Comparison of ENCODE assay signal across 11 cellular contexts in genomic region chr10:110569736-110570135, GRCh38.
DNase-seq lines count a peak whose midpoint lies in the region; ATAC-seq and TF ChIP-seq lines count a peak whose summit lies in the region.
"Had no signal": no experiment of that assay in that cellular context is flagged by ENCODE, and none has a peak within 500 bp of the region (broad histone marks: within the 10 kb centered on the region; RNA-seq: fewer than 3 reads in every experiment).

No MANE protein-coding gene starts in this region.

- TF ChIP-seq CTCF in Loucy (conservative IDR thresholded peaks at IDR 0.05; ENCODE audit: low read length), result no peak

- H3K36me3 Mint-ChIP-seq in T-helper 2 cell treated with Interferon-gamma antibody and Interleukin-4, amounts not matched to agents 5 μg/mL and 100 μg/mL, for 36 hours (ENCODE audit: low read depth), result peaks cover 31% of the 10 kb centered on the region
- H3K36me3 Mint-ChIP-seq in central memory CD8-positive, alpha-beta T cell (ENCODE audit: insufficient read depth), result peaks cover 15% of the 10 kb centered on the region

- peaks cover 42% of the 10 kb centered on the region for H3K4me1 Mint-ChIP-seq in T-helper 2 cell treated with Interferon-gamma antibody and Interleukin-4, amounts not matched to agents 5 μg/mL and 100 μg/mL, for 36 hours (ENCODE audit: low read depth)
- peaks cover 42% of the 10 kb centered on the region for H3K4me1 Mint-ChIP-seq in central memory CD8-positive, alpha-beta T cell

- peak overlapping the region; percentile 92 for H3K4me3 Mint-ChIP-seq in T-helper 2 cell treated with Interferon-gamma antibody and Interleukin-4, amounts not matched to agents 5 μg/mL and 100 μg/mL, for 36 hours
- peak overlapping the region; percentile 98 for H3K4me3 Mint-ChIP-seq in central memory CD8-positive, alpha-beta T cell

- H3K27me3 ChIP-seq in Loucy (ENCODE audit: insufficient read depth, low read length, poor library complexity, severe bottlenecking) (no peaks in the 10 kb centered on the region), neuron (ENCODE audit: insufficient read depth, low read length) (no peaks in the 10 kb centered on the region)

- H2AFZ ChIP-seq in Loucy (ENCODE audit: low read length) (no peak overlapping the region), neuron (ENCODE audit: low read depth, low read length) (no peak overlapping the region)

- ATAC-seq in central memory CD8-positive, alpha-beta T cell (replicated peaks; ENCODE audit: extremely low read depth, poor library complexity, severe bottlenecking), result no peak

- H3K9me2 ChIP-seq in Loucy (replicated peaks; ENCODE audit: low read depth, low read length), result no peaks in the 10 kb centered on the region

- peak overlapping the region; percentile 88 for H3K4me2 ChIP-seq in Loucy (ENCODE audit: low read depth, low read length, poor library complexity, severe bottlenecking)

- H3K9me3 ChIP-seq in Loucy (ENCODE audit: insufficient read depth, low read depth, low read length), result no peaks in the 10 kb centered on the region
- no peaks in the 10 kb centered on the region for H3K9me3 ChIP-seq in neuron (ENCODE audit: low read length)
- H3K9me3 ChIP-seq: HAP-1 had no signal

- H4K20me1 ChIP-seq in Loucy (ENCODE audit: insufficient read depth, low read length, poor library complexity, severe bottlenecking), result peaks cover 68% of the 10 kb centered on the region

- peak overlapping the region; percentile 87 for H3K9ac ChIP-seq in Loucy (ENCODE audit: low read depth, low read length, poor library complexity, severe bottlenecking)

- H3K27me3 Mint-ChIP-seq in T-helper 2 cell treated with Interferon-gamma antibody and Interleukin-4, amounts not matched to agents 5 μg/mL and 100 μg/mL, for 36 hours (ENCODE audit: low read depth), result no peaks in the 10 kb centered on the region
- H3K27me3 Mint-ChIP-seq in central memory CD8-positive, alpha-beta T cell, result peaks cover 1% of the 10 kb centered on the region

- H3K79me2 ChIP-seq in Loucy (ENCODE audit: insufficient read depth, low read length), result peaks cover 79% of the 10 kb centered on the region

- DNase-seq in T-helper 2 cell treated with Interferon-gamma antibody and Interleukin-4, amounts not matched to agents 5 μg/mL and 100 μg/mL, for 36 hours (ENCODE audit: low spot score), result no peak
- no peak for DNase-seq in T-helper 2 cell
- no peak for DNase-seq in central memory CD8-positive, alpha-beta T cell (ENCODE audit: low spot score in 2 of 2)
- no peak for DNase-seq in NCI-H2107 (lab: John Stamatoyannopoulos, UW)
- no peak for DNase-seq in nucleus accumbens (lab: John Stamatoyannopoulos, UW)
- DNase-seq in AML-193 (lab: John Stamatoyannopoulos, UW), result no peak
- DNase-seq: GDM1, NCI-H146 had no signal

- peak overlapping the region; percentile 37 for H3K27ac Mint-ChIP-seq in T-helper 2 cell treated with Interferon-gamma antibody and Interleukin-4, amounts not matched to agents 5 μg/mL and 100 μg/mL, for 36 hours
- H3K27ac Mint-ChIP-seq in central memory CD8-positive, alpha-beta T cell (ENCODE audit: low read depth), result no peak overlapping the region

- H3K4me1 ChIP-seq in Loucy (ENCODE audit: insufficient read depth, low read length, poor library complexity, severe bottlenecking), result peaks cover 50% of the 10 kb centered on the region
- peaks cover 24% of the 10 kb centered on the region for H3K4me1 ChIP-seq in neuron (ENCODE audit: insufficient read depth, low read length)

- H3K36me3 ChIP-seq in Loucy (ENCODE audit: insufficient read depth, low read length) (peaks cover 7% of the 10 kb centered on the region; the same call in 1 of the 2 replicates), neuron (ENCODE audit: insufficient read depth, low read length) (peaks cover 35% of the 10 kb centered on the region)

- H3F3A ChIP-seq in Loucy (ENCODE audit: low read depth), result no peaks in the 10 kb centered on the region

- H3K4me3 ChIP-seq in Loucy (ENCODE audit: low read length, poor library complexity, severe bottlenecking) (peak overlapping the region; percentile 88), neuron (ENCODE audit: low read length) (peak overlapping the region; percentile 98)

- no peaks in the 10 kb centered on the region for H3K9me3 Mint-ChIP-seq in T-helper 2 cell treated with Interferon-gamma antibody and Interleukin-4, amounts not matched to agents 5 μg/mL and 100 μg/mL, for 36 hours
- H3K9me3 Mint-ChIP-seq in central memory CD8-positive, alpha-beta T cell, result no peaks in the 10 kb centered on the region
